Comparison of ENCODE assay signal across 14 cellular contexts in the genomic region with DNA sequence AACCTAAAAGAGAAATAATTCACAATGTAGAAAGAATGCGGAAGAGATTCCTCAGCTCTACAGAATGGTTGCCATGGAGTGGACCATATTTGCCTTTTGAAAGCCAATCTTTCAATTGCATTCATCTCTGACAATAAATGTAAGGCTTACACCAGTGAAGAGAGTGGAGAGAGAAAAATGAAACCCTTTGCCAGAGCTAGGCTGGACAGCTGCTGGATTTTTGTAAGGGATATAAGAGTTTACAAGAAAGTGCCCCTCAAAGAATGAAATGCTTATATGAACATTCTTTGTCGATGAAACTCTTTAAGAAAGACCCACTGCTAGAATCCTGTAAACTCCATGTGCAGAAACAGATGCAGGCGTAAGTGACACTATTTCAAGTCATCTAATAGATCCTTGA.
"Had no signal": no experiment of that assay in that cellular context is flagged by ENCODE, and none has a peak within 500 bp of the region (broad histone marks: within the 10 kb centered on the region; RNA-seq: fewer than 3 reads in every experiment).

No MANE protein-coding gene starts in this region.

- H3K4me1 ChIP-seq: adrenal gland, foreskin keratinocyte had no signal

- H3K4me3 ChIP-seq: adrenal gland, stomach, thoracic aorta had no signal

- H3K27ac ChIP-seq: adrenal gland, brain microvascular endothelial cell, foreskin keratinocyte, stomach, thoracic aorta had no signal

- H3K36me3 ChIP-seq: adrenal gland, brain microvascular endothelial cell, stomach, thoracic aorta had no signal

- ATAC-seq: activated CD4-positive, alpha-beta T cell treated with anti-CD3 and anti-CD28 coated beads for 36 hours; activated CD8-positive, alpha-beta T cell treated with anti-CD3 and anti-CD28 coated beads, Interleukin-2, amount 10 ng/mL, durations not matched to agents 7 days and 5 days; foreskin keratinocyte; left lobe of liver had no signal

- DNase-seq: activated CD4-positive, alpha-beta T cell treated with anti-CD3 and anti-CD28 coated beads for 36 hours; activated CD8-positive, alpha-beta memory T cell treated with anti-CD3 and anti-CD28 coated beads, Interleukin-2, amount 50 U/mL, for 48 hours; activated CD8-positive, alpha-beta T cell treated with anti-CD3 and anti-CD28 coated beads, Interleukin-2, amount 10 ng/mL, durations not matched to agents 7 days and 5 days; activated naive CD4-positive, alpha-beta T cell treated with anti-CD3 and anti-CD28 coated beads for 36 hours; adrenal gland; brain microvascular endothelial cell; cerebellar nuclear complex; dermis blood vessel endothelial cell; foreskin keratinocyte; nephron progenitor cell; stomach; T-helper 9 cell had no signal

- H3K27me3 ChIP-seq: adrenal gland, brain microvascular endothelial cell, foreskin keratinocyte, stomach had no signal

- H3K9me3 ChIP-seq: adrenal gland, stomach, thoracic aorta had no signal
